ENCODE assay signal across 1 cellular context in the genomic region with DNA sequence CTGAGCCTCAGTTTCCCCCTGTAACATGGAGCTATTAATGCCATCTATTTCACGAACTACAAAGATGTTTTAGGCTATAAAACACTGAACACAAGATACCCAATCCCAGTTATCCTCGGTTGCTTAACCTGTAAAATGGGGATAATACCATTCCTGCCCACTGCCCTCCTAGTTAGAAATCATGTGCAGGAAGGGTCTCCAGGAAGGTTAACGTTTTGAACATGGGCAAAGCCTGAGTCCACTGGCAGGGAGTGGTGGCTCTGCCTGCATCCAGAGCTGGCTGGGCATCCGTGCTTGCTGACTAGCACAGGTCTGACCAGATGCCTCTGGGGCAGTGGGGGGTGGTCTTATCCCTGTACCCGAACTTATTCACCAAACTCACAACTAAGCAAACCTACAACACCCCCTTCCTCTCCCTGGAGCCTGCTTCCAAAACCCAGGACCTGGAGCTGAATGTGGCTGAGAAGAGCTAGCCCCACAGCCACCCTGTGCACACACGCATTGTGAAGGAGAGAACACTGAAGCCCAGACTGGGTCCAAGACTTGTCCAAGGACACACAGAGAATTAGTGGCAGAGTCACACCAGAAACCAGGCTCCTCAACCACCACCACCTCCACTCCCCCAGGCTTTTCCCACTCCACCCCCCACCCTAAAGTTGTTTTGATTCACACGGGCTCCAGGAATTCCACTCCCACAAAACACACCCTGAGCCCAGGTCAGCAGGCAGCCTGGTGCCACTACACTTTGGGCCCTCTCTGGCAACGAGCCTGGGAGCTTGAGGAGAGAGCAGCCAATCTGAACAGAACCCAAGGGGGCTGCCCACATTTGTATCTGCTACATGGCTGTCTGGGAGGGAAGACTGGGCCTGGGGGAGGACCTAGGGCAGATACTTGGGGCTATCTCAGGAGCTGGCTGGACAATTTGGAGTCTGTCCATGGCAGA.
TF ChIP-seq lines count a peak whose summit lies in the region.

No MANE protein-coding gene starts in this region.

TF ChIP-seq in IMR-90, 13 proteins besides CTCF, POLR2A, EP300 and RAD21:
- TF ChIP-seq, protein P1, sequence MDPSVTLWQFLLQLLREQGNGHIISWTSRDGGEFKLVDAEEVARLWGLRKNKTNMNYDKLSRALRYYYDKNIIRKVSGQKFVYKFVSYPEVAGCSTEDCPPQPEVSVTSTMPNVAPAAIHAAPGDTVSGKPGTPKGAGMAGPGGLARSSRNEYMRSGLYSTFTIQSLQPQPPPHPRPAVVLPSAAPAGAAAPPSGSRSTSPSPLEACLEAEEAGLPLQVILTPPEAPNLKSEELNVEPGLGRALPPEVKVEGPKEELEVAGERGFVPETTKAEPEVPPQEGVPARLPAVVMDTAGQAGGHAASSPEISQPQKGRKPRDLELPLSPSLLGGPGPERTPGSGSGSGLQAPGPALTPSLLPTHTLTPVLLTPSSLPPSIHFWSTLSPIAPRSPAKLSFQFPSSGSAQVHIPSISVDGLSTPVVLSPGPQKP (IDR thresholded peaks at IDR 0.05; ENCODE audit: borderline replicate concordance, low read depth, low read length), result no peak
- no peak for TF ChIP-seq NFE2L2 (IDR thresholded peaks at IDR 0.05; ENCODE audit: low read depth, low read length)
- TF ChIP-seq MXI1 (IDR thresholded peaks at IDR 0.05; ENCODE audit: borderline replicate concordance, low read depth, low read length), result no peak
- no peak for TF ChIP-seq BHLHE40 (IDR thresholded peaks at IDR 0.05; ENCODE audit: low read depth, low read length)
- no peak for TF ChIP-seq RCOR1 (IDR thresholded peaks at IDR 0.05; ENCODE audit: insufficient replicate concordance, low read length)
- TF ChIP-seq MAZ (IDR thresholded peaks at IDR 0.05; ENCODE audit: borderline replicate concordance, low read depth, low read length), result no peak
- no peak for TF ChIP-seq FOS (IDR thresholded peaks at IDR 0.05; ENCODE audit: low read depth, low read length)
- no peak for TF ChIP-seq CEBPB (IDR thresholded peaks at IDR 0.05; ENCODE audit: low read depth, low read length)
- TF ChIP-seq, protein P2, sequence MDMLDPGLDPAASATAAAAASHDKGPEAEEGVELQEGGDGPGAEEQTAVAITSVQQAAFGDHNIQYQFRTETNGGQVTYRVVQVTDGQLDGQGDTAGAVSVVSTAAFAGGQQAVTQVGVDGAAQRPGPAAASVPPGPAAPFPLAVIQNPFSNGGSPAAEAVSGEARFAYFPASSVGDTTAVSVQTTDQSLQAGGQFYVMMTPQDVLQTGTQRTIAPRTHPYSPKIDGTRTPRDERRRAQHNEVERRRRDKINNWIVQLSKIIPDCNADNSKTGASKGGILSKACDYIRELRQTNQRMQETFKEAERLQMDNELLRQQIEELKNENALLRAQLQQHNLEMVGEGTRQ (IDR thresholded peaks at IDR 0.05; ENCODE audit: low read depth, low read length), result no peak
